Comparison of ENCODE assay signal across 8 cellular contexts in the genomic region with DNA sequence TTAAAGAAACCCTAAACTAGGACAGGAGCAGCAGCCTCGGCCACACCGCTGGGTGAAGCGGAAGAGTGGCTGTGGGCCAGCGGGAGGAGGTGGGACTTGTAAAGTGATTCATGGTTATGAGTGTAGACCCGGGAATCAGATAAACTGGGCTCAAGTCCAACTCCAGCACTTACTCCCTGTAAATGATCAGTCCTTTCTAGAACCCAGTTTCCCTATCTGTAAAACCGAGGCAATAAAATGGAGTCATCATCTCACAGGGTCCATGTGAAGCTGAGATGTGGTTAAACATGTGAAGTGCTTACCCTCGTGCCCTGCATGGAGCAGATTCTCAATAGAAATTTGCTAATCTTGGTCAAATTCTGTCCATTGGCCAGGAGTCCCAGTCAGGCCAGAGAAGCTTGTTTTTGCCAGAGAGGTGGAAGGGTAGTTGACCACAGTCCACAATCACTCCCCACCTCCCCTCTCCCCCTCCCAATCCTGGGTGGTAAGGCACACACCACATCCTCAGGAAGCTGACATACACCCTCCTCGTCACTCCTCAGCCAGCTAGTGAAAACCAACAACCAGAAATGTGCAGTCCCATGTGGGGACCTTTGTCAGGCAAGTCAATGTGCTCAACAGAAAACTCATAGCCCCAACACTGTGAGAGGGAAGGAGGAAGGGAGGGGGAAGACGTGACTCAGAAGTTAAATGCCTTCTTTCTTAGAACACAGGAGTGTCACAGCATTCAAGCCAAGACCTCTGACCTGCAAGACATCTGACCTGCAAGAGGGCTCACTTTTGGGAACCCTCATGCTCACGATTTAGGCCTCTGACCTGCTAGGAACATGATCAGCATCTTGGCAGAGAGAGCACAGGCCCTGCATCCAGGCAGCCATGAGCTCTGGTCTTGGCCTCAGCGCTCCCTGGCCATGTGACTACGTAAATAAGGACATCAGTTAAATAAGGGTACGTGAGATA.
DNase-seq lines count a peak whose midpoint lies in the region; ATAC-seq, FAIRE-seq and TF ChIP-seq lines count a peak whose summit lies in the region.

No MANE protein-coding gene starts in this region.

- ATAC-seq in SK-N-SH treated with all-trans-retinoic acid at 6 μM for 48 hours (peak; percentile 88), HG02981 (IDR thresholded peaks at IDR 0.05; ENCODE audit: unreplicated experiment) (no peak), GM18498 (IDR thresholded peaks at IDR 0.05; ENCODE audit: unreplicated experiment) (no peak)

- FAIRE-seq in frontal cortex (lab: Jason Lieb, UNC): no peak

- no peak overlapping the region for H3K4me3 ChIP-seq in retinal pigment epithelial cell (ENCODE audit: low read length)

- no peak for TF ChIP-seq CTCF in retinal pigment epithelial cell (conservative IDR thresholded peaks at IDR 0.05; ENCODE audit: low read depth, low read length)

- DNase-seq in EL (peak; percentile 88), retinal pigment epithelial cell (ENCODE audit: low read depth) (peak; percentile 27), iPS-NIHi11 (ENCODE audit: low spot score) (no peak), frontal cortex (ENCODE audit: low spot score in 2 of 2) (no peak)
- DNase-seq in central memory CD4-positive, alpha-beta T cell: peak; percentile 70

TF ChIP-seq in SK-N-SH treated with all-trans-retinoic acid at 6 μM for 48 hours, 23 proteins besides CTCF, POLR2A, EP300 and RAD21:
- TF ChIP-seq ESRRG (CRISPR knock-in tag; IDR thresholded peaks at IDR 0.05) (no peak), ZNF565 (CRISPR knock-in tag; conservative IDR thresholded peaks at IDR 0.05; ENCODE audit: low read depth) (no peak), ZFP3 (CRISPR knock-in tag; IDR thresholded peaks at IDR 0.05) (0 out of 2 replicates have a peak, but pooled peaks have one; percentile 34), ARNTL (CRISPR knock-in tag; IDR thresholded peaks at IDR 0.05; ENCODE audit: borderline replicate concordance, low read depth) (no peak), ZFP30 (CRISPR knock-in tag; IDR thresholded peaks at IDR 0.05) (no peak), ISL1 (CRISPR knock-in tag; IDR thresholded peaks at IDR 0.05) (peak; percentile 32; the same call in 1 of the 2 replicates), ZNF8 (CRISPR knock-in tag; IDR thresholded peaks at IDR 0.05) (no peak), RARB (CRISPR knock-in tag; IDR thresholded peaks at IDR 0.05) (no peak), PPARA (CRISPR knock-in tag; IDR thresholded peaks at IDR 0.05; ENCODE audit: borderline replicate concordance) (no peak), TOX (CRISPR knock-in tag; IDR thresholded peaks at IDR 0.05; ENCODE audit: borderline replicate concordance) (no peak)
- TF ChIP-seq, protein P1, sequence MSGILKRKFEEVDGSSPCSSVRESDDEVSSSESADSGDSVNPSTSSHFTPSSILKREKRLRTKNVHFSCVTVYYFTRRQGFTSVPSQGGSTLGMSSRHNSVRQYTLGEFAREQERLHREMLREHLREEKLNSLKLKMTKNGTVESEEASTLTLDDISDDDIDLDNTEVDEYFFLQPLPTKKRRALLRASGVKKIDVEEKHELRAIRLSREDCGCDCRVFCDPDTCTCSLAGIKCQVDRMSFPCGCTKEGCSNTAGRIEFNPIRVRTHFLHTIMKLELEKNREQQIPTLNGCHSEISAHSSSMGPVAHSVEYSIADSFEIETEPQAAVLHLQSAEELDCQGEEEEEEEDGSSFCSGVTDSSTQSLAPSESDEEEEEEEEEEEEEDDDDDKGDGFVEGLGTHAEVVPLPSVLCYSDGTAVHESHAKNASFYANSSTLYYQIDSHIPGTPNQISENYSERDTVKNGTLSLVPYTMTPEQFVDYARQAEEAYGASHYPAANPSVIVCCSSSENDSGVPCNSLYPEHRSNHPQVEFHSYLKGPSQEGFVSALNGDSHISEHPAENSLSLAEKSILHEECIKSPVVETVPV (CRISPR knock-in tag; IDR thresholded peaks at IDR 0.05): no peak
TF ChIP-seq in SK-N-SH treated with all-trans-retinoic acid at 6 μM for 48 hours: peak in this region for 2.

Comparison
In these comparisons a context has a peak if more than half of its experiments do, and no peak if none do; other contexts are left out.
1. DNase-seq: peak in EL (single experiment), central memory CD4-positive, alpha-beta T cell (single experiment) and retinal pigment epithelial cell (single experiment); none in iPS-NIHi11 (single experiment) and frontal cortex (0 of 2).